Comparison of ENCODE assay signal across 17 cellular contexts in genomic region chr7:2512713-2513112, GRCh38. TPM values are rescaled to one million over a fixed set of nuclear protein-coding genes. Genes with fewer than 3 reads are reported as not detected.
DNase-seq lines count a peak whose midpoint lies in the region; TF ChIP-seq lines count a peak whose summit lies in the region.
"Had no signal": no experiment of that assay in that cellular context is flagged by ENCODE, and none has a peak within 500 bp of the region (broad histone marks: within the 10 kb centered on the region; RNA-seq: fewer than 3 reads in every experiment).

No MANE protein-coding gene starts in this region.

- DNase-seq in DMS153 (lab: John Stamatoyannopoulos, UW) (peak; percentile 46), DMS153 treated with DMSO at 0.1 percent for 48 hours (lab: John Stamatoyannopoulos, UW; ENCODE audit: unreplicated experiment) (no peak), head of caudate nucleus (no peak), NCI-H1694 treated with DMSO at 0.1 percent for 48 hours (lab: John Stamatoyannopoulos, UW) (no peak), globus pallidus (ENCODE audit: low spot score) (no peak)
- no peak for DNase-seq in activated T-helper 1 cell treated with anti-CD3 and anti-CD28 coated beads, Interleukin-12 subunit alpha, Interleukin-12 subunit beta, Interleukin-2, Interleukin-4 antibody, amounts not matched to agents 30 ng/mL and 10 ng/mL and 1 ng/mL, durations not matched to agents 14 hours and 24 hours and 36 hours (ENCODE audit: low spot score)
- DNase-seq: 8988T; activated CD4-positive, CD25-positive, alpha-beta regulatory T cell; activated effector memory CD4-positive, alpha-beta T cell treated with Interleukin-2 at 50 U/mL for 16 hours; KG1; NCI-H1436 treated with DMSO at 0.1 percent for 48 hours; occipital lobe; SK-N-SH; thyroid gland had no signal

- no peak overlapping the region for H3K27ac ChIP-seq in HEK293 (ENCODE audit: extremely low read depth, low read depth, low read length)
- H3K27ac ChIP-seq: thyroid gland had no signal

- H3K4me1 ChIP-seq in HEK293 (ENCODE audit: control insufficient read depth, insufficient read depth, low read length), result no peaks in the 10 kb centered on the region; the same call in 1 of the 2 replicates

- intact Hi-C loops in activated T-helper 1 cell treated with anti-CD3 and anti-CD28 coated beads, Interleukin-12 subunit alpha, Interleukin-12 subunit beta, Interleukin-2, Interleukin-4 antibody, amounts not matched to agents 30 ng/mL and 10 ng/mL and 1 ng/mL, durations not matched to agents 14 hours and 24 hours and 36 hours (cut with micrococcal nuclease), result no loop called here
- intact Hi-C loops in head of caudate nucleus (cut with DNase I), result no loop called here

- TF ChIP-seq CTCF in HEK293 (tag by site-specific recombination; IDR thresholded peaks at IDR 0.05), result no peak
- TF ChIP-seq CTCF in nephron (IDR thresholded peaks at IDR 0.05; ENCODE audit: unreplicated experiment in 3 of 3), result no peak

- H3K4me3 ChIP-seq in HEK293 (ENCODE audit: low read depth, low read length), result no peak overlapping the region
- H3K4me3 ChIP-seq: thyroid gland had no signal

- H3K4me3 Mint-ChIP-seq in activated T-helper 1 cell treated with anti-CD3 and anti-CD28 coated beads, Interleukin-12 subunit alpha, Interleukin-12 subunit beta, Interleukin-2, Interleukin-4 antibody, amounts not matched to agents 30 ng/mL and 10 ng/mL and 1 ng/mL, durations not matched to agents 14 hours and 24 hours and 36 hours, result no peak overlapping the region
- no peak overlapping the region for H3K4me3 Mint-ChIP-seq in nephron

- H3K4me1 Mint-ChIP-seq in activated T-helper 1 cell treated with anti-CD3 and anti-CD28 coated beads, Interleukin-12 subunit alpha, Interleukin-12 subunit beta, Interleukin-2, Interleukin-4 antibody, amounts not matched to agents 30 ng/mL and 10 ng/mL and 1 ng/mL, durations not matched to agents 14 hours and 24 hours and 36 hours (ENCODE audit: low read depth), result peaks cover 49% of the 10 kb centered on the region
- H3K4me1 Mint-ChIP-seq in nephron, result peaks cover 43% of the 10 kb centered on the region

- POLR2A ChIA-PET in HEK293 (lab: Yijun Ruan, JAX), result no interaction called here

- H3K36me3 ChIP-seq in HEK293 (ENCODE audit: control insufficient read depth in 2 of 2, insufficient read depth in 1 of 2, low read length in 2 of 2), result no peaks in the 10 kb centered on the region
- H3K36me3 ChIP-seq: thyroid gland had no signal

- CTCF ChIA-PET in HEK293 (lab: Yijun Ruan, JAX), result no interaction called here

- H3K9me3 ChIP-seq in HEK293 (ENCODE audit: control insufficient read depth, insufficient read depth, low read depth, low read length), result no peaks in the 10 kb centered on the region
- H3K9me3 ChIP-seq: SK-N-SH, thyroid gland had no signal

- H3K9me3 Mint-ChIP-seq in activated T-helper 1 cell treated with anti-CD3 and anti-CD28 coated beads, Interleukin-12 subunit alpha, Interleukin-12 subunit beta, Interleukin-2, Interleukin-4 antibody, amounts not matched to agents 30 ng/mL and 10 ng/mL and 1 ng/mL, durations not matched to agents 14 hours and 24 hours and 36 hours, result no peaks in the 10 kb centered on the region
- no peaks in the 10 kb centered on the region for H3K9me3 Mint-ChIP-seq in nephron

- H3K36me3 Mint-ChIP-seq in activated T-helper 1 cell treated with anti-CD3 and anti-CD28 coated beads, Interleukin-12 subunit alpha, Interleukin-12 subunit beta, Interleukin-2, Interleukin-4 antibody, amounts not matched to agents 30 ng/mL and 10 ng/mL and 1 ng/mL, durations not matched to agents 14 hours and 24 hours and 36 hours (ENCODE audit: low read depth), result no peaks in the 10 kb centered on the region
- no peaks in the 10 kb centered on the region for H3K36me3 Mint-ChIP-seq in nephron (ENCODE audit: low read depth)

- H3K27me3 Mint-ChIP-seq in activated T-helper 1 cell treated with anti-CD3 and anti-CD28 coated beads, Interleukin-12 subunit alpha, Interleukin-12 subunit beta, Interleukin-2, Interleukin-4 antibody, amounts not matched to agents 30 ng/mL and 10 ng/mL and 1 ng/mL, durations not matched to agents 14 hours and 24 hours and 36 hours (ENCODE audit: insufficient read depth), result peaks cover 5% of the 10 kb centered on the region
- H3K27me3 Mint-ChIP-seq in nephron (ENCODE audit: low read depth), result peaks cover 3% of the 10 kb centered on the region

- H3K27ac Mint-ChIP-seq in activated T-helper 1 cell treated with anti-CD3 and anti-CD28 coated beads, Interleukin-12 subunit alpha, Interleukin-12 subunit beta, Interleukin-2, Interleukin-4 antibody, amounts not matched to agents 30 ng/mL and 10 ng/mL and 1 ng/mL, durations not matched to agents 14 hours and 24 hours and 36 hours, result peak overlapping the region; percentile 89
- H3K27ac Mint-ChIP-seq in nephron, result peak overlapping the region; percentile 77 to 88 (median 83)

TF ChIP-seq in HEK293, 187 proteins besides CTCF, POLR2A, EP300 and RAD21:
- TF ChIP-seq ZNF2 (tag by site-specific recombination; IDR thresholded peaks at IDR 0.05) (no peak), EGR2 (tag by site-specific recombination; IDR thresholded peaks at IDR 0.05; ENCODE audit: low read depth) (peak; percentile 84), ZFHX2 (tag by site-specific recombination; conservative IDR thresholded peaks at IDR 0.05) (peak; percentile 72)

RNA-seq across cellular contexts. Expression of gene LFNG, which starts 6.9 kb away (rescaled TPM):
- total RNA-seq in activated T-helper 1 cell treated with anti-CD3 and anti-CD28 coated beads, Interleukin-12 subunit alpha, Interleukin-12 subunit beta, Interleukin-2, Interleukin-4 antibody, amounts not matched to agents 30 ng/mL and 10 ng/mL and 1 ng/mL, durations not matched to agents 14 hours and 24 hours and 36 hours, result 34.8 and 34.9 TPM in 2 replicates

RNA-seq across cellular contexts. Expression of gene GRIFIN, which starts 36.5 kb away (rescaled TPM):
- not detected in 2 replicates for total RNA-seq in activated T-helper 1 cell treated with anti-CD3 and anti-CD28 coated beads, Interleukin-12 subunit alpha, Interleukin-12 subunit beta, Interleukin-2, Interleukin-4 antibody, amounts not matched to agents 30 ng/mL and 10 ng/mL and 1 ng/mL, durations not matched to agents 14 hours and 24 hours and 36 hours
- total RNA-seq: left lobe of liver, occipital lobe, thyroid gland had no signal

RNA-seq across cellular contexts. Expression of gene BRAT1, which starts 42.6 kb away (rescaled TPM):
- total RNA-seq in activated T-helper 1 cell treated with anti-CD3 and anti-CD28 coated beads, Interleukin-12 subunit alpha, Interleukin-12 subunit beta, Interleukin-2, Interleukin-4 antibody, amounts not matched to agents 30 ng/mL and 10 ng/mL and 1 ng/mL, durations not matched to agents 14 hours and 24 hours and 36 hours, result 39.2 and 42.9 TPM in 2 replicates

RNA-seq across cellular contexts. Expression of gene IQCE, which starts 46.1 kb away (rescaled TPM):
- total RNA-seq in activated T-helper 1 cell treated with anti-CD3 and anti-CD28 coated beads, Interleukin-12 subunit alpha, Interleukin-12 subunit beta, Interleukin-2, Interleukin-4 antibody, amounts not matched to agents 30 ng/mL and 10 ng/mL and 1 ng/mL, durations not matched to agents 14 hours and 24 hours and 36 hours, result 10.5 and 11.1 TPM in 2 replicates
